ENCODE assay signal across 18 cellular contexts in the genomic region with DNA sequence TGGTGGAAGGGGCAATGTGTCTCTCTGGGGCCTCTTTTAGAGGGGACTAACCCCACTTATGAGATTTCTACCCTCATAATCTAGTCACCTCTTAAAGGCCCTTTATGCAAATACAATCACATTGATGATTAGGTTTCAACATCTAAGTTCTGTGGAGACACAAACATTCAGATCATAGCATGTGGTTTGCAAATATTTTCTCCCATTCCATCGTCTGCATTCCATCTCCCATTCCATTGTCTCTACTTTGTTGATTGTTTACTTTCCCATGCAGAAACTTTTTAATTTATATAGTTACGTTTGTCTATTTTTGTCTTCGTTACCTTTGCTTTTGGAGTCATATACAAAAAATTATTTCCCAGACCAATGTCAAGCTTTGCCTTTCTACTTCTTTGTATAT.
DNase-seq lines count a peak whose midpoint lies in the region; ATAC-seq and TF ChIP-seq lines count a peak whose summit lies in the region.
"Had no signal": no experiment of that assay in that cellular context is flagged by ENCODE, and none has a peak within 500 bp of the region (broad histone marks: within the 10 kb centered on the region; RNA-seq: fewer than 3 reads in every experiment).

No MANE protein-coding gene starts in this region.

- no peaks in the 10 kb centered on the region for H3K9me3 Mint-ChIP-seq in HFFc6

- H4K91ac ChIP-seq in mesenchymal stem cell (ENCODE audit: low read length) = no peak overlapping the region

- no peak overlapping the region for H3K4me2 ChIP-seq in mesenchymal stem cell (ENCODE audit: low read length, poor library complexity, severe bottlenecking)

- peaks cover 32% of the 10 kb centered on the region for H3K4me1 Mint-ChIP-seq in HFFc6 (ENCODE audit: low read depth)

- no peaks in the 10 kb centered on the region for H3K27me3 ChIP-seq in mesenchymal stem cell (ENCODE audit: control insufficient read depth in 1 of 2, insufficient read depth in 1 of 2, low read length in 2 of 2)
- H3K27me3 ChIP-seq: MG63 had no signal

- H2BK5ac ChIP-seq in mesenchymal stem cell (ENCODE audit: low read depth, low read length, poor library complexity, severe bottlenecking) = no peak overlapping the region

- H3K4ac ChIP-seq in mesenchymal stem cell (ENCODE audit: low read depth in 1 of 2, low read length in 2 of 2) = no peak overlapping the region

- TF ChIP-seq CTCF in HFFc6 (IDR thresholded peaks at IDR 0.05) = no peak

- no peak for ATAC-seq in GM21360 (IDR thresholded peaks at IDR 0.05; ENCODE audit: unreplicated experiment)
- ATAC-seq in HG02588 (IDR thresholded peaks at IDR 0.05; ENCODE audit: unreplicated experiment) = no peak
- ATAC-seq in GM19467 (IDR thresholded peaks at IDR 0.05; ENCODE audit: unreplicated experiment) = no peak
- ATAC-seq: PC-3 had no signal

- H2BK15ac ChIP-seq in mesenchymal stem cell (ENCODE audit: low read depth, poor library complexity, severe bottlenecking) = no peak overlapping the region

- H3K79me1 ChIP-seq in mesenchymal stem cell (replicated peaks; ENCODE audit: low read length, poor library complexity, severe bottlenecking) = no peaks in the 10 kb centered on the region

- H2AFZ ChIP-seq in mesenchymal stem cell (ENCODE audit: low read depth, low read length) = no peak overlapping the region

- no peak overlapping the region for H3K27ac ChIP-seq in mesenchymal stem cell (ENCODE audit: low read length, poor library complexity, severe bottlenecking)
- H3K27ac ChIP-seq: C4-2B, HL-60, SK-N-MC had no signal

- no peaks in the 10 kb centered on the region; the same call in 1 of the 2 replicates for H3K36me3 Mint-ChIP-seq in HFFc6 (ENCODE audit: low read depth)

- H3K4me3 ChIP-seq in mesenchymal stem cell (ENCODE audit: insufficient read depth in 1 of 2, low read depth in 1 of 2, low read length in 2 of 2) = no peak overlapping the region
- H3K4me3 ChIP-seq: MG63, SK-N-MC had no signal

- H3K9ac ChIP-seq in mesenchymal stem cell (ENCODE audit: low read length) = no peak overlapping the region

- no peak overlapping the region for H3K23ac ChIP-seq in mesenchymal stem cell (ENCODE audit: low read length in 2 of 2)

- no peak overlapping the region for H4K8ac ChIP-seq in mesenchymal stem cell (ENCODE audit: low read length)

- no peak overlapping the region for H2BK12ac ChIP-seq in mesenchymal stem cell (ENCODE audit: low read length in 2 of 2)

- H3K14ac ChIP-seq in mesenchymal stem cell (ENCODE audit: low read length in 2 of 2) = no peak overlapping the region

- no peak overlapping the region for H3K4me3 Mint-ChIP-seq in HFFc6

- no peak overlapping the region for H3K18ac ChIP-seq in mesenchymal stem cell (ENCODE audit: low read depth in 1 of 2, low read length in 2 of 2)

- no peaks in the 10 kb centered on the region for H3K4me1 ChIP-seq in mesenchymal stem cell (ENCODE audit: control insufficient read depth, insufficient read depth, low read depth, low read length)

- WGBS in mesenchymal stem cell = 80% methylated on average over 1 of the region's 3 CpGs

- H3K36me3 ChIP-seq in mesenchymal stem cell (ENCODE audit: control insufficient read depth in 1 of 2, insufficient read depth in 2 of 2, low read depth in 1 of 2, low read length in 2 of 2) = no peaks in the 10 kb centered on the region
- H3K36me3 ChIP-seq: MG63 had no signal

- DNase-seq in HFFc6 (peak; percentile 28), astrocyte of the hippocampus (ENCODE audit: low read depth, low spot score) (peak; percentile 71), mesenchymal stem cell (peak; percentile 18)
- DNase-seq in central memory CD4-positive, alpha-beta T cell = no peak
- DNase-seq: COR-L47, DMS153, GOT3, KG1, MG63, NCI-H1092 treated with DMSO at 0.1 percent for 48 hours, NCI-H1694, PC-3 had no signal

- H2AK5ac ChIP-seq in mesenchymal stem cell (ENCODE audit: low read length, severe bottlenecking) = no peak overlapping the region

- H3K27ac Mint-ChIP-seq in HFFc6 = no peak overlapping the region; the same call in 1 of the 2 replicates

- H3K27me3 Mint-ChIP-seq in HFFc6 (ENCODE audit: insufficient read depth) = no peaks in the 10 kb centered on the region

- no peaks in the 10 kb centered on the region for H3K9me3 ChIP-seq in mesenchymal stem cell (ENCODE audit: control insufficient read depth, low read length)
- H3K9me3 ChIP-seq: MG63 had no signal

- no peak overlapping the region for H2BK120ac ChIP-seq in mesenchymal stem cell (ENCODE audit: low read depth, low read length)
